ENCODE assay signal across 24 cellular contexts in the genomic region with DNA sequence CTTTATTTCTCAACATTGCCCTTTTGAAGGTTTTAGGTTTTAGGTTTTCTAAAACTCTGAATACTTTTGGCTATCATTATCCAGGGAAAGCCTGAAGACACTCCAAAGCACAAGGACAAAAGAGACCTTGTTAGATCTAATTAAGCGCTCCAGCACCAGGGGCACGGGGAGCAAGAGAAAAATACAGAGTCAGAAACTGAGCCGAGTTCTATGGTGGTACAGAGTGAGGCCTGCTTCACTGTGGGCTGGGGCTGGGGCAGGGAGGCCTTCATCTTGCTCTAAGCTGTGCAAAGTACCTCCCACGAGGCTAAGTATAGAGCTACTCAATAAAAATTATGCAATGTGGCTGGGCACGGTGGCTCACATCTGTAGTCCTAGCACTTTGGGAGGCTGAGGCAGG. TPM values are rescaled to one million over a fixed set of nuclear protein-coding genes. Genes with fewer than 3 reads are reported as not detected.
DNase-seq lines count a peak whose midpoint lies in the region; ATAC-seq and TF ChIP-seq lines count a peak whose summit lies in the region.
"Had no signal": no experiment of that assay in that cellular context is flagged by ENCODE, and none has a peak within 500 bp of the region (broad histone marks: within the 10 kb centered on the region; RNA-seq: fewer than 3 reads in every experiment).

No MANE protein-coding gene starts in this region.

- TF ChIP-seq CTCF in type B pancreatic cell (conservative IDR thresholded peaks at IDR 0.05) = no peak
- TF ChIP-seq CTCF in OCI-LY7 (conservative IDR thresholded peaks at IDR 0.05; ENCODE audit: low read length) = no peak

- ATAC-seq in stimulated activated naive CD8-positive, alpha-beta T cell treated with anti-CD3 and anti-CD28 coated beads, Interleukin-15, amount 100 ng/mL, for 72 hours = no peak
- no peak for ATAC-seq in naive thymus-derived CD4-positive, alpha-beta T cell
- ATAC-seq in effector memory CD8-positive, alpha-beta T cell (replicated peaks) = no peak
- ATAC-seq: HCT116, heart right ventricle, left lung had no signal

- H3K27ac Mint-ChIP-seq in stimulated activated naive CD8-positive, alpha-beta T cell treated with anti-CD3 and anti-CD28 coated beads, Interleukin-15, Interleukin-2, amounts not matched to agents 100 ng/mL and 50 ng/mL, for 24 hours = peak overlapping the region; percentile 81
- no peak overlapping the region for H3K27ac Mint-ChIP-seq in stimulated activated naive CD8-positive, alpha-beta T cell treated with anti-CD3 and anti-CD28 coated beads, Interleukin-15, amount 100 ng/mL, for 72 hours
- peak overlapping the region; percentile 24 for H3K27ac Mint-ChIP-seq in activated T-helper 2 cell treated with anti-CD3 and anti-CD28 coated beads, Interferon-gamma antibody, Interleukin-2, Interleukin-4, amounts not matched to agents 10 μg/mL and 5 μg/mL and 100 μg/mL, durations not matched to agents 14 hours and 24 hours and 36 hours
- peak overlapping the region in 7 of 9 donors; percentile 59 to 97 (median 77) for H3K27ac Mint-ChIP-seq in naive thymus-derived CD4-positive, alpha-beta T cell
- H3K27ac Mint-ChIP-seq in type B pancreatic cell = no peak overlapping the region
- no peak overlapping the region for H3K27ac Mint-ChIP-seq in effector memory CD8-positive, alpha-beta T cell
- H3K27ac Mint-ChIP-seq: mesothelial cell of epicardium had no signal

- peaks cover 27 to 59% of the 10 kb centered on the region in 2 donors for H3K4me1 ChIP-seq in naive thymus-derived CD4-positive, alpha-beta T cell (ENCODE audit: control insufficient read depth in 2 of 2, insufficient read depth in 2 of 2, low read length in 2 of 2)
- peaks cover 7% of the 10 kb centered on the region for H3K4me1 ChIP-seq in OCI-LY7 (ENCODE audit: insufficient read depth, low read length, poor library complexity, severe bottlenecking)
- H3K4me1 ChIP-seq: parathyroid adenoma had no signal

- H4K20me1 ChIP-seq in OCI-LY7 (ENCODE audit: insufficient read depth, low read length) = no peaks in the 10 kb centered on the region

- H3K79me2 ChIP-seq in OCI-LY7 (ENCODE audit: insufficient read depth, low read depth, low read length) = no peaks in the 10 kb centered on the region
- H3K79me2 ChIP-seq: parathyroid adenoma had no signal

- H3K36me3 Mint-ChIP-seq in stimulated activated naive CD8-positive, alpha-beta T cell treated with anti-CD3 and anti-CD28 coated beads, Interleukin-15, Interleukin-2, amounts not matched to agents 100 ng/mL and 50 ng/mL, for 24 hours (ENCODE audit: low read depth) = no peaks in the 10 kb centered on the region
- H3K36me3 Mint-ChIP-seq in activated T-helper 2 cell treated with anti-CD3 and anti-CD28 coated beads, Interferon-gamma antibody, Interleukin-2, Interleukin-4, amounts not matched to agents 10 μg/mL and 5 μg/mL and 100 μg/mL, durations not matched to agents 14 hours and 24 hours and 36 hours (ENCODE audit: low read depth) = no peaks in the 10 kb centered on the region
- peaks cover 0 to 3% (median 0%) of the 10 kb centered on the region in 5 donors for H3K36me3 Mint-ChIP-seq in naive thymus-derived CD4-positive, alpha-beta T cell
- no peaks in the 10 kb centered on the region for H3K36me3 Mint-ChIP-seq in type B pancreatic cell
- peaks cover 2% of the 10 kb centered on the region for H3K36me3 Mint-ChIP-seq in effector memory CD8-positive, alpha-beta T cell (ENCODE audit: insufficient read depth)
- H3K36me3 Mint-ChIP-seq: mesothelial cell of epicardium had no signal

- H3K27ac ChIP-seq in naive thymus-derived CD4-positive, alpha-beta T cell (ENCODE audit: low read depth, low read length) = no peak overlapping the region
- H3K27ac ChIP-seq in OCI-LY7 (ENCODE audit: low read depth, low read length, poor library complexity, severe bottlenecking) = no peak overlapping the region
- H3K27ac ChIP-seq: left lung, parathyroid adenoma, Peyer's patch, SJSA1, suprapubic skin had no signal

- no peaks in the 10 kb centered on the region for H3K36me3 ChIP-seq in naive thymus-derived CD4-positive, alpha-beta T cell (ENCODE audit: control insufficient read depth in 2 of 3, insufficient read depth in 3 of 3, low read length in 3 of 3)
- H3K36me3 ChIP-seq in OCI-LY7 (ENCODE audit: insufficient read depth, low read length) = no peaks in the 10 kb centered on the region
- H3K36me3 ChIP-seq: heart right ventricle, left lung, Peyer's patch, SJSA1, suprapubic skin had no signal

- DNase-seq in stimulated activated naive CD8-positive, alpha-beta T cell treated with anti-CD3 and anti-CD28 coated beads, Interleukin-15, amount 100 ng/mL, for 72 hours = no peak
- no peak for DNase-seq in activated T-helper 2 cell treated with anti-CD3 and anti-CD28 coated beads, Interferon-gamma antibody, Interleukin-2, Interleukin-4, amounts not matched to agents 10 μg/mL and 5 μg/mL and 100 μg/mL, durations not matched to agents 14 hours and 24 hours and 36 hours (ENCODE audit: low spot score)
- no peak for DNase-seq in naive thymus-derived CD4-positive, alpha-beta T cell
- DNase-seq in type B pancreatic cell (ENCODE audit: extremely low spot score, unreplicated experiment) (no peak), OCI-LY7 (ENCODE audit: low spot score) (no peak)
- no peak for DNase-seq in effector memory CD8-positive, alpha-beta T cell
- no peak for DNase-seq in stimulated activated naive CD4-positive, alpha-beta T cell (lab: John Stamatoyannopoulos, UW)
- DNase-seq: ACHN; activated CD4-positive, alpha-beta T cell treated with anti-CD3 and anti-CD28 coated beads, Interleukin-2, amount 50 U/mL, for 4 hours; activated gamma-delta T cell; DMS 273 treated with DMSO at 0.1 percent for 48 hours; heart right ventricle; left lung; NCI-H1092; NCI-H1930; Peyer's patch; T-helper 2 cell had no signal

- CTCF ChIA-PET in naive thymus-derived CD4-positive, alpha-beta T cell (lab: Charles Lee) = interaction anchor here (1.3 to 1.5 kb wide), 3 partner anchors 22 to 586 kb away, joined by 3 to 6 read pairs (median 6); no protein-coding TSS in a partner anchor
- CTCF ChIA-PET in OCI-LY7 (lab: Charles Lee; ENCODE audit: unreplicated experiment) = no interaction called here

- H3K9me2 ChIP-seq in OCI-LY7 (ENCODE audit: insufficient read depth, low read length) = no peaks in the 10 kb centered on the region

- POLR2A ChIA-PET in naive thymus-derived CD4-positive, alpha-beta T cell (lab: Charles Lee) = interaction anchor here (1.0 kb wide), 1 partner anchor 22 kb away, joined by 5 read pairs; no protein-coding TSS in a partner anchor
- POLR2A ChIA-PET in OCI-LY7 (lab: Charles Lee) = no interaction called here

- intact Hi-C loops in activated T-helper 2 cell treated with anti-CD3 and anti-CD28 coated beads, Interferon-gamma antibody, Interleukin-2, Interleukin-4, amounts not matched to agents 10 μg/mL and 5 μg/mL and 100 μg/mL, durations not matched to agents 14 hours and 24 hours and 36 hours (cut with micrococcal nuclease) = loop anchor here (5.0 to 10.0 kb wide), 2 partner anchors 374 to 514 kb away; a partner anchor contains a TSS
- intact Hi-C loops in naive thymus-derived CD4-positive, alpha-beta T cell (cut with micrococcal nuclease) = loop anchor here in 1 of 2 donors (5.0 to 10.0 kb wide), 2 partner anchors 114 to 1394 kb away; a partner anchor contains a TSS
- intact Hi-C loops in OCI-LY7 (cut with micrococcal nuclease; ENCODE audit: unreplicated experiment) = no loop called here

- BruUV-seq in OCI-LY7 (replicated peaks; lab: Mats Ljungman, UMichigan) = no TSS peak

- H3K4me3 ChIP-seq in naive thymus-derived CD4-positive, alpha-beta T cell (ENCODE audit: low read length) = no peak overlapping the region
- H3K4me3 ChIP-seq in OCI-LY7 (ENCODE audit: low read depth, low read length, poor library complexity, severe bottlenecking) = no peak overlapping the region
- H3K4me3 ChIP-seq: heart right ventricle, left lung, Peyer's patch, SJSA1, suprapubic skin had no signal

- no peak overlapping the region for H3K4me3 Mint-ChIP-seq in stimulated activated naive CD8-positive, alpha-beta T cell treated with anti-CD3 and anti-CD28 coated beads, Interleukin-15, Interleukin-2, amounts not matched to agents 100 ng/mL and 50 ng/mL, for 24 hours
- no peak overlapping the region for H3K4me3 Mint-ChIP-seq in stimulated activated naive CD8-positive, alpha-beta T cell treated with anti-CD3 and anti-CD28 coated beads, Interleukin-15, amount 100 ng/mL, for 72 hours
- no peak overlapping the region for H3K4me3 Mint-ChIP-seq in activated T-helper 2 cell treated with anti-CD3 and anti-CD28 coated beads, Interferon-gamma antibody, Interleukin-2, Interleukin-4, amounts not matched to agents 10 μg/mL and 5 μg/mL and 100 μg/mL, durations not matched to agents 14 hours and 24 hours and 36 hours (ENCODE audit: low read depth)
- peak overlapping the region in 4 of 10 donors; percentile 2 to 53 (median 42) for H3K4me3 Mint-ChIP-seq in naive thymus-derived CD4-positive, alpha-beta T cell
- H3K4me3 Mint-ChIP-seq in type B pancreatic cell = peak overlapping the region; percentile 12
- H3K4me3 Mint-ChIP-seq in effector memory CD8-positive, alpha-beta T cell = no peak overlapping the region
- H3K4me3 Mint-ChIP-seq: mesothelial cell of epicardium, nephron had no signal

- H3K9me3 Mint-ChIP-seq in stimulated activated naive CD8-positive, alpha-beta T cell treated with anti-CD3 and anti-CD28 coated beads, Interleukin-15, Interleukin-2, amounts not matched to agents 100 ng/mL and 50 ng/mL, for 24 hours = no peaks in the 10 kb centered on the region
- H3K9me3 Mint-ChIP-seq in stimulated activated naive CD8-positive, alpha-beta T cell treated with anti-CD3 and anti-CD28 coated beads, Interleukin-15, amount 100 ng/mL, for 72 hours = no peaks in the 10 kb centered on the region
- no peaks in the 10 kb centered on the region for H3K9me3 Mint-ChIP-seq in activated T-helper 2 cell treated with anti-CD3 and anti-CD28 coated beads, Interferon-gamma antibody, Interleukin-2, Interleukin-4, amounts not matched to agents 10 μg/mL and 5 μg/mL and 100 μg/mL, durations not matched to agents 14 hours and 24 hours and 36 hours
- H3K9me3 Mint-ChIP-seq in naive thymus-derived CD4-positive, alpha-beta T cell = no peaks in the 10 kb centered on the region
- no peaks in the 10 kb centered on the region for H3K9me3 Mint-ChIP-seq in type B pancreatic cell
- H3K9me3 Mint-ChIP-seq in effector memory CD8-positive, alpha-beta T cell = no peaks in the 10 kb centered on the region
- H3K9me3 Mint-ChIP-seq: mesothelial cell of epicardium, nephron had no signal

- no peaks in the 10 kb centered on the region for H3K27me3 ChIP-seq in naive thymus-derived CD4-positive, alpha-beta T cell (ENCODE audit: control insufficient read depth in 2 of 2, insufficient read depth in 2 of 2, low read length in 2 of 2)
- H3K27me3 ChIP-seq: left lung, Peyer's patch, SJSA1, suprapubic skin had no signal

- no peak overlapping the region for H3K4me2 ChIP-seq in OCI-LY7 (ENCODE audit: low read length)

- no peaks in the 10 kb centered on the region for H3K27me3 Mint-ChIP-seq in stimulated activated naive CD8-positive, alpha-beta T cell treated with anti-CD3 and anti-CD28 coated beads, Interleukin-15, Interleukin-2, amounts not matched to agents 100 ng/mL and 50 ng/mL, for 24 hours
- no peaks in the 10 kb centered on the region for H3K27me3 Mint-ChIP-seq in stimulated activated naive CD8-positive, alpha-beta T cell treated with anti-CD3 and anti-CD28 coated beads, Interleukin-15, amount 100 ng/mL, for 72 hours
- peaks cover 3% of the 10 kb centered on the region for H3K27me3 Mint-ChIP-seq in activated T-helper 2 cell treated with anti-CD3 and anti-CD28 coated beads, Interferon-gamma antibody, Interleukin-2, Interleukin-4, amounts not matched to agents 10 μg/mL and 5 μg/mL and 100 μg/mL, durations not matched to agents 14 hours and 24 hours and 36 hours (ENCODE audit: low read depth)
- H3K27me3 Mint-ChIP-seq in naive thymus-derived CD4-positive, alpha-beta T cell = peaks cover 0 to 8% (median 0%) of the 10 kb centered on the region in 5 donors
- peaks cover 3% of the 10 kb centered on the region for H3K27me3 Mint-ChIP-seq in type B pancreatic cell
- no peaks in the 10 kb centered on the region for H3K27me3 Mint-ChIP-seq in effector memory CD8-positive, alpha-beta T cell

- H3K9me3 ChIP-seq in naive thymus-derived CD4-positive, alpha-beta T cell (ENCODE audit: control insufficient read depth in 2 of 3, low read length in 3 of 3) = no peaks in the 10 kb centered on the region
- H3K9me3 ChIP-seq in OCI-LY7 (ENCODE audit: low read length) = no peaks in the 10 kb centered on the region
- H3K9me3 ChIP-seq: heart right ventricle, left lung, Peyer's patch, SJSA1, suprapubic skin had no signal

- H3K4me1 Mint-ChIP-seq in stimulated activated naive CD8-positive, alpha-beta T cell treated with anti-CD3 and anti-CD28 coated beads, Interleukin-15, Interleukin-2, amounts not matched to agents 100 ng/mL and 50 ng/mL, for 24 hours (ENCODE audit: low read depth) = peaks cover 74% of the 10 kb centered on the region
- H3K4me1 Mint-ChIP-seq in stimulated activated naive CD8-positive, alpha-beta T cell treated with anti-CD3 and anti-CD28 coated beads, Interleukin-15, amount 100 ng/mL, for 72 hours = peaks cover 55% of the 10 kb centered on the region
- H3K4me1 Mint-ChIP-seq in activated T-helper 2 cell treated with anti-CD3 and anti-CD28 coated beads, Interferon-gamma antibody, Interleukin-2, Interleukin-4, amounts not matched to agents 10 μg/mL and 5 μg/mL and 100 μg/mL, durations not matched to agents 14 hours and 24 hours and 36 hours (ENCODE audit: low read depth) = peaks cover 43% of the 10 kb centered on the region
- peaks cover 33 to 78% (median 62%) of the 10 kb centered on the region in 7 donors for H3K4me1 Mint-ChIP-seq in naive thymus-derived CD4-positive, alpha-beta T cell
- peaks cover 47% of the 10 kb centered on the region for H3K4me1 Mint-ChIP-seq in type B pancreatic cell (ENCODE audit: unreplicated experiment)
- peaks cover 21 to 30% of the 10 kb centered on the region in 2 donors for H3K4me1 Mint-ChIP-seq in effector memory CD8-positive, alpha-beta T cell (ENCODE audit: low read depth in 2 of 2)

- no peak overlapping the region for H2AFZ ChIP-seq in OCI-LY7 (ENCODE audit: low read length)
- H2AFZ ChIP-seq: parathyroid adenoma had no signal

RNA-seq across cellular contexts. Expression of a gene that starts 19.7 kb away (rescaled TPM):
- 25.7 and 30.7 TPM in 2 replicates for total RNA-seq in activated T-helper 2 cell treated with anti-CD3 and anti-CD28 coated beads, Interferon-gamma antibody, Interleukin-2, Interleukin-4, amounts not matched to agents 10 μg/mL and 5 μg/mL and 100 μg/mL, durations not matched to agents 14 hours and 24 hours and 36 hours
- 10 to 100 TPM; 24.0 to 47.9 (median 36.9) TPM for total RNA-seq in naive thymus-derived CD4-positive, alpha-beta T cell
- polyA plus RNA-seq in naive thymus-derived CD4-positive, alpha-beta T cell = 10 to 100 TPM in 1 of 2 donors, 1 to 10 TPM in 1; 9.6 to 11.0 TPM
- total RNA-seq in type B pancreatic cell (ENCODE audit: low replicate concordance) = 59.9 and 71.8 TPM in 2 replicates
- 20.0 and 27.9 TPM in 2 replicates for total RNA-seq in OCI-LY7 (2014; rRNA removed; shearing (Covaris generic))
- 17.5 and 22.8 TPM in 2 replicates for total RNA-seq in OCI-LY7 (2022)

Comparison
In these comparisons a context has a peak if more than half of its experiments do, and no peak if none do; other contexts are left out.
1. H3K27ac Mint-ChIP-seq: peak in stimulated activated naive CD8-positive, alpha-beta T cell treated with anti-CD3 and anti-CD28 coated beads, Interleukin-15, Interleukin-2, amounts not matched to agents 100 ng/mL and 50 ng/mL, for 24 hours (single experiment), activated T-helper 2 cell treated with anti-CD3 and anti-CD28 coated beads, Interferon-gamma antibody, Interleukin-2, Interleukin-4, amounts not matched to agents 10 μg/mL and 5 μg/mL and 100 μg/mL, durations not matched to agents 14 hours and 24 hours and 36 hours (single experiment) and naive thymus-derived CD4-positive, alpha-beta T cell (7 of 9); none in stimulated activated naive CD8-positive, alpha-beta T cell treated with anti-CD3 and anti-CD28 coated beads, Interleukin-15, amount 100 ng/mL, for 72 hours (0 of 2), type B pancreatic cell (single experiment) and effector memory CD8-positive, alpha-beta T cell (0 of 2).